1 cellular context compared by ENCODE assay signal in the genomic region with DNA sequence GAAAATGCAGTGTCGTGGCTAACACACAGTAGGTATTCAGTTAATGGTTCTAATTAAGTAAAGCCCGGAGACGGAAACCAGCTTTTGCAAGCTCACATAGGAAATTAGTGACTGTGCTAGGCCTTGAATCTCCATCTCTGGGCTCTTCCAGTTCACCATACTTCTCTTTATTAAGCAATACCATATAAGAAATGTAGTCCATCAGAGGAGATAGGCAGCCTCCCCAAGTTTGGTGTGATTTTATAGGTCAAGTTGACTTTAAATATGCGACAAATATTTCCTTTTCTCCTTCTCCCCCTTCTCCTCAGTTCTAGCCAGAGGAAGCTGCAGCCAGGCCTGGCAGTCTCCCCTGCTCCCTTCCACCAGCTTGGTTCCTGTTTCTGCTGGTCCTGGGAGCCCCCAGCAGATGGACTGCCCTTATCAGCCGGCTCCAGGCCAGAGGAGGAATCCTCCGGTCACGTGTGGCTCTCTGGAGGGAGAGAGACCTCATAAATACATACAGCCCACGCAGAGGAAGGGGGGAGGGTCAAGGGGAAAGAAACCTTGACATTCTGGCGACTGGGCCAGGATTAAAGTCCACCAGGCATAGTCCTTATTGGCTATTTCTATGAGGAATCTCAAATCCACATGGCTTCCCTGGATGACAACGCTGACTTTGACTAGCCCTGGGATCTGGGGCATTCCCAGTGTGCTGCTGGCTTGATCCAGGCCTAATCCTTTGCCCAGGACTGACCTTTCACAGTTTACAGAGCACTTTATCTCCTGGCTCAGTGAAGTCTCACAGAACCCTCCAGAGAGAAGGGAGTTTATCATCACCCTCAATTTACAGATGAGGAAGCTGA.
TF ChIP-seq lines count a peak whose summit lies in the region.

No MANE protein-coding gene starts in this region.

TF ChIP-seq in GM23338, 12 proteins besides CTCF, POLR2A, EP300 and RAD21 (continued from another document):
- TF ChIP-seq, protein P1, sequence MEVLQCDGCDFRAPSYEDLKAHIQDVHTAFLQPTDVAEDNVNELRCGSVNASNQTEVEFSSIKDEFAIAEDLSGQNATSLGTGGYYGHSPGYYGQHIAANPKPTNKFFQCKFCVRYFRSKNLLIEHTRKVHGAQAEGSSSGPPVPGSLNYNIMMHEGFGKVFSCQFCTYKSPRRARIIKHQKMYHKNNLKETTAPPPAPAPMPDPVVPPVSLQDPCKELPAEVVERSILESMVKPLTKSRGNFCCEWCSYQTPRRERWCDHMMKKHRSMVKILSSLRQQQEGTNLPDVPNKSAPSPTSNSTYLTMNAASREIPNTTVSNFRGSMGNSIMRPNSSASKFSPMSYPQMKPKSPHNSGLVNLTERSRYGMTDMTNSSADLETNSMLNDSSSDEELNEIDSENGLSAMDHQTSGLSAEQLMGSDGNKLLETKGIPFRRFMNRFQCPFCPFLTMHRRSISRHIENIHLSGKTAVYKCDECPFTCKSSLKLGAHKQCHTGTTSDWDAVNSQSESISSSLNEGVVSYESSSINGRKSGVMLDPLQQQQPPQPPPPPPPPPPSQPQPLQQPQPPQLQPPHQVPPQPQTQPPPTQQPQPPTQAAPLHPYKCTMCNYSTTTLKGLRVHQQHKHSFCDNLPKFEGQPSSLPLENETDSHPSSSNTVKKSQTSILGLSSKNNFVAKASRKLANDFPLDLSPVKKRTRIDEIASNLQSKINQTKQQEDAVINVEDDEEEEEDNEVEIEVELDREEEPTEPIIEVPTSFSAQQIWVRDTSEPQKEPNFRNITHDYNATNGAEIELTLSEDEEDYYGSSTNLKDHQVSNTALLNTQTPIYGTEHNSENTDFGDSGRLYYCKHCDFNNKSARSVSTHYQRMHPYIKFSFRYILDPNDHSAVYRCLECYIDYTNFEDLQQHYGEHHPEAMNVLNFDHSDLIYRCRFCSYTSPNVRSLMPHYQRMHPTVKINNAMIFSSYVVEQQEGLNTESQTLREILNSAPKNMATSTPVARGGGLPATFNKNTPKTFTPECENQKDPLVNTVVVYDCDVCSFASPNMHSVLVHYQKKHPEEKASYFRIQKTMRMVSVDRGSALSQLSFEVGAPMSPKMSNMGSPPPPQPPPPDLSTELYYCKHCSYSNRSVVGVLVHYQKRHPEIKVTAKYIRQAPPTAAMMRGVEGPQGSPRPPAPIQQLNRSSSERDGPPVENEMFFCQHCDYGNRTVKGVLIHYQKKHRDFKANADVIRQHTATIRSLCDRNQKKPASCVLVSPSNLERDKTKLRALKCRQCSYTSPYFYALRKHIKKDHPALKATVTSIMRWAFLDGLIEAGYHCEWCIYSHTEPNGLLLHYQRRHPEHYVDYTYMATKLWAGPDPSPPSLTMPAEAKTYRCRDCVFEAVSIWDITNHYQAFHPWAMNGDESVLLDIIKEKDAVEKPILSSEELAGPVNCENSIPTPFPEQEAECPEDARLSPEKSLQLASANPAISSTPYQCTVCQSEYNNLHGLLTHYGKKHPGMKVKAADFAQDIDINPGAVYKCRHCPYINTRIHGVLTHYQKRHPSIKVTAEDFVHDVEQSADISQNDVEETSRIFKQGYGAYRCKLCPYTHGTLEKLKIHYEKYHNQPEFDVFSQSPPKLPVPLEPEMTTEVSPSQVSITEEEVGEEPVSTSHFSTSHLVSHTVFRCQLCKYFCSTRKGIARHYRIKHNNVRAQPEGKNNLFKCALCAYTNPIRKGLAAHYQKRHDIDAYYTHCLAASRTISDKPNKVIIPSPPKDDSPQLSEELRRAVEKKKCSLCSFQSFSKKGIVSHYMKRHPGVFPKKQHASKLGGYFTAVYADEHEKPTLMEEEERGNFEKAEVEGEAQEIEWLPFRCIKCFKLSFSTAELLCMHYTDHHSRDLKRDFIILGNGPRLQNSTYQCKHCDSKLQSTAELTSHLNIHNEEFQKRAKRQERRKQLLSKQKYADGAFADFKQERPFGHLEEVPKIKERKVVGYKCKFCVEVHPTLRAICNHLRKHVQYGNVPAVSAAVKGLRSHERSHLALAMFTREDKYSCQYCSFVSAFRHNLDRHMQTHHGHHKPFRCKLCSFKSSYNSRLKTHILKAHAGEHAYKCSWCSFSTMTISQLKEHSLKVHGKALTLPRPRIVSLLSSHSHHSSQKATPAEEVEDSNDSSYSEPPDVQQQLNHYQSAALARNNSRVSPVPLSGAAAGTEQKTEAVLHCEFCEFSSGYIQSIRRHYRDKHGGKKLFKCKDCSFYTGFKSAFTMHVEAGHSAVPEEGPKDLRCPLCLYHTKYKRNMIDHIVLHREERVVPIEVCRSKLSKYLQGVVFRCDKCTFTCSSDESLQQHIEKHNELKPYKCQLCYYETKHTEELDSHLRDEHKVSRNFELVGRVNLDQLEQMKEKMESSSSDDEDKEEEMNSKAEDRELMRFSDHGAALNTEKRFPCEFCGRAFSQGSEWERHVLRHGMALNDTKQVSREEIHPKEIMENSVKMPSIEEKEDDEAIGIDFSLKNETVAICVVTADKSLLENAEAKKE (CRISPR knock-in tag; IDR thresholded peaks at IDR 0.05): no peak
- TF ChIP-seq POLR2AphosphoS5 (IDR thresholded peaks at IDR 0.05; ENCODE audit: low read depth): no peak
- TF ChIP-seq, protein P2, sequence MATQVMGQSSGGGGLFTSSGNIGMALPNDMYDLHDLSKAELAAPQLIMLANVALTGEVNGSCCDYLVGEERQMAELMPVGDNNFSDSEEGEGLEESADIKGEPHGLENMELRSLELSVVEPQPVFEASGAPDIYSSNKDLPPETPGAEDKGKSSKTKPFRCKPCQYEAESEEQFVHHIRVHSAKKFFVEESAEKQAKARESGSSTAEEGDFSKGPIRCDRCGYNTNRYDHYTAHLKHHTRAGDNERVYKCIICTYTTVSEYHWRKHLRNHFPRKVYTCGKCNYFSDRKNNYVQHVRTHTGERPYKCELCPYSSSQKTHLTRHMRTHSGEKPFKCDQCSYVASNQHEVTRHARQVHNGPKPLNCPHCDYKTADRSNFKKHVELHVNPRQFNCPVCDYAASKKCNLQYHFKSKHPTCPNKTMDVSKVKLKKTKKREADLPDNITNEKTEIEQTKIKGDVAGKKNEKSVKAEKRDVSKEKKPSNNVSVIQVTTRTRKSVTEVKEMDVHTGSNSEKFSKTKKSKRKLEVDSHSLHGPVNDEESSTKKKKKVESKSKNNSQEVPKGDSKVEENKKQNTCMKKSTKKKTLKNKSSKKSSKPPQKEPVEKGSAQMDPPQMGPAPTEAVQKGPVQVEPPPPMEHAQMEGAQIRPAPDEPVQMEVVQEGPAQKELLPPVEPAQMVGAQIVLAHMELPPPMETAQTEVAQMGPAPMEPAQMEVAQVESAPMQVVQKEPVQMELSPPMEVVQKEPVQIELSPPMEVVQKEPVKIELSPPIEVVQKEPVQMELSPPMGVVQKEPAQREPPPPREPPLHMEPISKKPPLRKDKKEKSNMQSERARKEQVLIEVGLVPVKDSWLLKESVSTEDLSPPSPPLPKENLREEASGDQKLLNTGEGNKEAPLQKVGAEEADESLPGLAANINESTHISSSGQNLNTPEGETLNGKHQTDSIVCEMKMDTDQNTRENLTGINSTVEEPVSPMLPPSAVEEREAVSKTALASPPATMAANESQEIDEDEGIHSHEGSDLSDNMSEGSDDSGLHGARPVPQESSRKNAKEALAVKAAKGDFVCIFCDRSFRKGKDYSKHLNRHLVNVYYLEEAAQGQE (IDR thresholded peaks at IDR 0.05; ENCODE audit: unreplicated experiment): no peak
- no peak for TF ChIP-seq ZNF331 (CRISPR knock-in tag; IDR thresholded peaks at IDR 0.05; ENCODE audit: low read depth)
- no peak for TF ChIP-seq ZNF114 (CRISPR knock-in tag; IDR thresholded peaks at IDR 0.05)
- no peak for TF ChIP-seq CREB1 (CRISPR knock-in tag; IDR thresholded peaks at IDR 0.05; ENCODE audit: low read depth)
- TF ChIP-seq EZH2 (IDR thresholded peaks at IDR 0.05; ENCODE audit: low read depth, unreplicated experiment): no peak
- no peak for TF ChIP-seq JUNB (IDR thresholded peaks at IDR 0.05; ENCODE audit: unreplicated experiment)
- TF ChIP-seq EZH2phosphoT487 (IDR thresholded peaks at IDR 0.05; ENCODE audit: unreplicated experiment): no peak
